1 cellular context compared by ENCODE assay signal in genomic region chr17:82215095-82215971, GRCh38.
TF ChIP-seq lines count a peak whose summit lies in the region.

No MANE protein-coding gene starts in this region.

TF ChIP-seq in GM12878, 131 proteins besides CTCF, POLR2A, EP300 and RAD21 (continued from another document):
- TF ChIP-seq E2F8 (IDR thresholded peaks at IDR 0.05; ENCODE audit: low read depth, partially characterized antibody) = no peak
